Comparison of ENCODE assay signal across 8 cellular contexts in genomic region chr7:34991938-34992840, GRCh38. TPM values are rescaled to one million over a fixed set of nuclear protein-coding genes. Genes with fewer than 3 reads are reported as not detected.
A peak's percentile ranks its signal among the peaks of the same experiment; 100 is the strongest.
DNase-seq lines count a peak whose midpoint lies in the region; ATAC-seq lines count a peak whose summit lies in the region.

No MANE protein-coding gene starts in this region.

- no peaks in the 10 kb centered on the region for H3K36me3 Mint-ChIP-seq in T-helper 17 cell (ENCODE audit: low read depth)

- H3K4me3 Mint-ChIP-seq in T-helper 17 cell: peak overlapping the region; percentile 84

- ATAC-seq in GM18909 (IDR thresholded peaks at IDR 0.05; ENCODE audit: poor library complexity, unreplicated experiment) (peak; percentile 83), HG02938 (IDR thresholded peaks at IDR 0.05; ENCODE audit: unreplicated experiment) (peak; percentile 73), T-helper 17 cell (peak; percentile 94)

- peak overlapping the region; percentile 94 for H3K27ac Mint-ChIP-seq in T-helper 17 cell

- H3K27me3 Mint-ChIP-seq in T-helper 17 cell: no peaks in the 10 kb centered on the region

- intact Hi-C loops in head of caudate nucleus (cut with DNase I): no loop called here

- H3K9me3 ChIP-seq in T-helper 17 cell (ENCODE audit: control insufficient read depth, low read length, poor library complexity, severe bottlenecking): no peaks in the 10 kb centered on the region

- DNase-seq in T-helper 17 cell (peak in 2 of 3 donors; percentile 9 to 17), dermis blood vessel endothelial cell (peak; percentile 89), head of caudate nucleus (no peak), SKM-1 (lab: John Stamatoyannopoulos, UW; ENCODE audit: unreplicated experiment) (no peak), hypothalamus (lab: John Stamatoyannopoulos, UW) (no peak)
- peak; percentile 9 to 33 (median 20) for DNase-seq in stimulated activated CD4-positive, alpha-beta T cell treated with anti-CD3 and anti-CD28 coated beads, TNF-alpha, amount 100 ng/mL, for 48 hours (ENCODE audit: low read depth in 3 of 3)

- H3K4me1 Mint-ChIP-seq in T-helper 17 cell: peaks cover 18% of the 10 kb centered on the region

RNA-seq across cellular contexts. Expression of gene DPY19L1, which starts 45.1 kb away (rescaled TPM):
- total RNA-seq in T-helper 17 cell (10 to 100 TPM; 12.2 to 19.4 TPM), dermis blood vessel endothelial cell (65.2 and 91.5 TPM in 2 replicates)

Comparison
In these comparisons a context has a peak if more than half of its experiments do, and no peak if none do; other contexts are left out.
1. DNase-seq: peak in T-helper 17 cell (2 of 3), dermis blood vessel endothelial cell (single experiment) and stimulated activated CD4-positive, alpha-beta T cell treated with anti-CD3 and anti-CD28 coated beads, TNF-alpha, amount 100 ng/mL, for 48 hours (3 of 3); none in head of caudate nucleus (0 of 42), SKM-1 (single experiment) and hypothalamus (0 of 51).
2. Peak in every context shown above with its lines, with median percentiles within 50 percentile points of each other: ATAC-seq.